Comparison of ENCODE assay signal across 1 cellular context in genomic region chr2:28394997-28395333, GRCh38.
TF ChIP-seq lines count a peak whose summit lies in the region.

No MANE protein-coding gene starts in this region.

TF ChIP-seq in HCT116, 20 proteins besides CTCF, POLR2A, EP300 and RAD21 (continued from another document):
- TF ChIP-seq REST (IDR thresholded peaks at IDR 0.05; ENCODE audit: low read depth) (no peak), JUND (IDR thresholded peaks at IDR 0.05) (no peak), ELF1 (IDR thresholded peaks at IDR 0.05; ENCODE audit: borderline replicate concordance, low read depth) (no peak), CEBPB (IDR thresholded peaks at IDR 0.05; ENCODE audit: low read depth) (no peak), ZFX (IDR thresholded peaks at IDR 0.05) (no peak), ATF3 (IDR thresholded peaks at IDR 0.05) (no peak), SRF (IDR thresholded peaks at IDR 0.05; ENCODE audit: low read depth) (no peak)
TF ChIP-seq in HCT116: peak in this region for 0.
